In genomic region chr12:14768823-14769405, GRCh38 we compare ENCODE assay signal across 8 cellular contexts. TPM values are rescaled to one million over a fixed set of nuclear protein-coding genes. Genes with fewer than 3 reads are reported as not detected.
DNase-seq lines count a peak whose midpoint lies in the region; ATAC-seq and TF ChIP-seq lines count a peak whose summit lies in the region.

No MANE protein-coding gene starts in this region.

- peaks cover 11% of the 10 kb centered on the region for H3K27me3 ChIP-seq in ectodermal cell (ENCODE audit: control insufficient read depth, insufficient read depth, low read length, poor library complexity, severe bottlenecking)
- no peaks in the 10 kb centered on the region for H3K27me3 ChIP-seq in uterus

- peak overlapping the region; percentile 89 for H3K4me3 ChIP-seq in WI38 (ENCODE audit: low read depth, low read length)
- H3K4me3 ChIP-seq in ectodermal cell (ENCODE audit: insufficient read depth, low read depth, low read length) = peak overlapping the region; percentile 73
- H3K4me3 ChIP-seq in uterus = peak overlapping the region; percentile 62 to 91

- H3K9me3 Mint-ChIP-seq in nephron = peaks cover 4% of the 10 kb centered on the region

- H3K4me3 Mint-ChIP-seq in nephron = peak overlapping the region; percentile 96 to 98 (median 96)

- 41 to 42% methylated on average over 16 of the region's 16 CpGs for WGBS in ectodermal cell, 2 experiments

- TF ChIP-seq POLR2A in uterus (IDR thresholded peaks at IDR 0.05) = no peak

- H3K27ac Mint-ChIP-seq in nephron = peak overlapping the region; percentile 95 to 99 (median 97)

- H3K9me3 ChIP-seq in ectodermal cell (ENCODE audit: control insufficient read depth, low read length) = no peaks in the 10 kb centered on the region
- no peaks in the 10 kb centered on the region for H3K9me3 ChIP-seq in uterus

- peaks cover 31% of the 10 kb centered on the region for H3K4me1 Mint-ChIP-seq in nephron

- H3K36me3 Mint-ChIP-seq in nephron (ENCODE audit: low read depth) = peaks cover 41% of the 10 kb centered on the region

- H3K27ac ChIP-seq in ectodermal cell (ENCODE audit: insufficient read depth, low read depth, low read length, poor library complexity, severe bottlenecking) (no peak overlapping the region), uterus (peak overlapping the region; percentile 94)

- no peak for TF ChIP-seq CTCF in GM10266 (IDR thresholded peaks at IDR 0.05; ENCODE audit: control insufficient read depth, insufficient read depth, low read depth, missing control alignments)
- no peak for TF ChIP-seq CTCF in WI38 (IDR thresholded peaks at IDR 0.05; ENCODE audit: low read depth, low read length)
- no peak for TF ChIP-seq CTCF in nephron (IDR thresholded peaks at IDR 0.05; ENCODE audit: unreplicated experiment in 3 of 3)
- TF ChIP-seq CTCF in uterus (IDR thresholded peaks at IDR 0.05) = no peak
- no peak for TF ChIP-seq CTCF in GM13977 (IDR thresholded peaks at IDR 0.05; ENCODE audit: extremely low read depth, insufficient read depth, missing control alignments)

- intact Hi-C loops in uterus (cut with DNase I; ENCODE audit: low total_unique reads) = no loop called here

- in situ Hi-C loops in GM13977 (cut with MboI; ENCODE audit: low pct_unique_long_range_greater_than_20kb, low sequenced_read_pairs, unreplicated experiment) = no loop called here

- DNase-seq in GM10266 (ENCODE audit: extremely low spot score) (peak; percentile 15), uterus (peak in 1 of 2 donors; percentile 17), NCI-H226 (no peak), GM13977 (ENCODE audit: low spot score) (no peak)

- peaks cover 3% of the 10 kb centered on the region for H3K4me1 ChIP-seq in ectodermal cell (ENCODE audit: control insufficient read depth, insufficient read depth, low read length)
- H3K4me1 ChIP-seq in uterus = no peaks in the 10 kb centered on the region

- no peak for ATAC-seq in GM21825 (IDR thresholded peaks at IDR 0.05; ENCODE audit: unreplicated experiment)

- no peaks in the 10 kb centered on the region for H3K27me3 Mint-ChIP-seq in nephron (ENCODE audit: low read depth)

- H3K36me3 ChIP-seq in ectodermal cell (ENCODE audit: control insufficient read depth, insufficient read depth, low read length) (no peaks in the 10 kb centered on the region), uterus (no peaks in the 10 kb centered on the region)

RNA-seq across cellular contexts. Expression of gene WBP11, which starts 34.4 kb away (rescaled TPM):
- polyA plus RNA-seq in ectodermal cell (2013, experiment 1 of 4) = 103 TPM
- polyA plus RNA-seq in ectodermal cell (2013, experiment 2 of 4) = 84.9 TPM
- polyA plus RNA-seq in ectodermal cell (2013, experiment 3 of 4) = 74.8 TPM
- 80.2 TPM for polyA plus RNA-seq in ectodermal cell (2013, experiment 4 of 4)
- total RNA-seq in uterus = 10 to 100 TPM in 3 of 4 donors, 1 to 10 TPM in 1; 9.5 to 44.0 (median 15.3) TPM

RNA-seq across cellular contexts. Expression of gene C12orf60, which starts 34.6 kb away (rescaled TPM):
- polyA plus RNA-seq in ectodermal cell (2013, experiment 1 of 4) = 4.3 TPM
- 5.8 TPM for polyA plus RNA-seq in ectodermal cell (2013, experiment 2 of 4)
- polyA plus RNA-seq in ectodermal cell (2013, experiment 3 of 4) = 6.0 TPM
- 7.1 TPM for polyA plus RNA-seq in ectodermal cell (2013, experiment 4 of 4)
- 10 to 100 TPM in 1 of 4 donors, 1 to 10 TPM in 1, under 1 TPM in 2; 0.77 to 16.5 (median 0.95) TPM for total RNA-seq in uterus

RNA-seq across cellular contexts. Expression of gene SMCO3, which starts 45.1 kb away (rescaled TPM):
- not detected for polyA plus RNA-seq in ectodermal cell (2013, experiment 1 of 4)
- not detected for polyA plus RNA-seq in ectodermal cell (2013, experiment 2 of 4)
- not detected for polyA plus RNA-seq in ectodermal cell (2013, experiment 3 of 4)
- polyA plus RNA-seq in ectodermal cell (2013, experiment 4 of 4) = not detected
- total RNA-seq in uterus = 1 to 10 TPM in 1 of 4 donors, not detected in 3; 2.9 TPM
